In the genomic region with DNA sequence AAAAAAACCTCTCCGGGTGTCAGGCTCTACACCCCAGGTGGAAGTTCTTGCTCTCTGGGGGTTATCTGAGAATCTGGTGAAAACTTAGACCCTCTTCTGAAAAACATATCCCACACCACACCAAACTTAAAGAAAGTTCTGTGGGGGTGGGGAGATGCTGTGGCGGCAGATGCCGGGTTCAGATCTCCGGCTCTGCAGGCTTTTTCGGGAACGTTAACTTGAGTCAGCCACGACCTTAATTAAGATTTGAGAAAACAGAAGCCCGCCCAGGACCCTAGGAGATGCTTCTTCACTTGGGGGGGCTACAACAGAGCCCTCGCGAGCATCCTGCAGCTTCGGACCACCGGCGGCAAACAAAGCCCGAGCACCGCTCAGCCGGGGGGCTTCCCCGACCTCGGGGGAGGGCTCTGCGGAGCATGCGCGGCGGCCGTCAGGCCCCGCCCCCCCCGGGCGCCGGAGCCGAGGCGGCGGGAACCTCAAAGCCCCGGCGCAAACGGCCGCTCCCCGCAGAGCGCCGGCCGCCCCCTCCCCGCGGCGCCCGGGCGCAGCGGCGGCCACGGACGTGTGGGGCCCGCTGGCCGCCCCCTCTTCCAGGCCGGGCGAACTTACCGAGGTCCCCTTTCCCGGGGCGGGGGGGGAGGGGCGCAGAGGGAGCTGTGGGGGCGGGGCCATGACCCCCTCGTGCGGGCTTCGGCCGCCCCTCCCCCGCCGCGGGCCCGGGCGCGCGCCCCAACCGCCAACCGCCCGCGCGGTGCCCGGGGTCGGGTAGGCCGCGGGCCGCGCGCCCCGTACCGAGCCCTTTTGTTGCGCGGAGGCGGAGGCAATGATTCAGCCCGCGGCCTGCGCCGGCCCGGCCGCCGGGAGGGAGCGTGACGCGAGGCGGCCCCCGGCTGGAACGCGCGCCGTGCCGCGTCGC, we compare ENCODE assay signal across 8 cellular contexts. TPM values are rescaled to one million over a fixed set of nuclear protein-coding genes. Genes with fewer than 3 reads are reported as not detected.
DNase-seq lines count a peak whose midpoint lies in the region; ATAC-seq and TF ChIP-seq lines count a peak whose summit lies in the region.

No MANE protein-coding gene starts in this region.

- H3K27me3 ChIP-seq in left ventricle myocardium inferior (ENCODE audit: low read depth), result no peaks in the 10 kb centered on the region

- H3K36me3 ChIP-seq in left ventricle myocardium inferior, result peaks cover 7% of the 10 kb centered on the region

- intact Hi-C loops in left ventricle myocardium inferior (cut with micrococcal nuclease), result no loop called here

- no peak for TF ChIP-seq CTCF in left ventricle myocardium inferior (IDR thresholded peaks at IDR 0.05; ENCODE audit: borderline replicate concordance)

- H3K4me3 ChIP-seq in left ventricle myocardium inferior, result peak overlapping the region; percentile 73

- ATAC-seq in HG03196 (IDR thresholded peaks at IDR 0.05; ENCODE audit: unreplicated experiment), result peak; percentile 25

- peaks cover 39% of the 10 kb centered on the region for H3K4me1 ChIP-seq in left ventricle myocardium inferior

- peak overlapping the region; percentile 90 for H3K27ac ChIP-seq in left ventricle myocardium inferior (replicated peaks)

- peak; percentile 30 for DNase-seq in SIG-M5 treated with dmso at 0.1 percent for 504 hours (lab: John Stamatoyannopoulos, UW; ENCODE audit: unreplicated experiment)
- no peak for DNase-seq in SIG-M5 (lab: John Stamatoyannopoulos, UW)
- peak; percentile 32 for DNase-seq in SK-N-DZ (ENCODE audit: low spot score)
- DNase-seq in activated naive CD8-positive, alpha-beta T cell treated with anti-CD3 and anti-CD28 coated beads, Interleukin-2, amount 50 U/mL, for 16 hours (ENCODE audit: low read depth, low spot score), result peak; percentile 22
- DNase-seq in left ventricle myocardium inferior, result peak; percentile 46
- peak; percentile 55 for DNase-seq in putamen (ENCODE audit: low spot score)
- DNase-seq in SKM-1 treated with dmso at 0.1 percent for 144 hours (lab: John Stamatoyannopoulos, UW; ENCODE audit: unreplicated experiment), result no peak

- H3K9me3 ChIP-seq in left ventricle myocardium inferior (replicated peaks), result no peaks in the 10 kb centered on the region

RNA-seq across cellular contexts. Expression of a gene that starts 2.0 kb away (rescaled TPM):
- polyA plus RNA-seq in SK-N-DZ (2014; cell fraction: cytosol; rRNA removed), result 142 and 144 TPM in 2 replicates
- 80.6 and 91.5 TPM in 2 replicates for polyA plus RNA-seq in SK-N-DZ (2014; cell fraction: nucleus; rRNA removed)
- total RNA-seq in left ventricle myocardium inferior, result 10.9 TPM

Comparison
In these comparisons a context has a peak if more than half of its experiments do, and no peak if none do; other contexts are left out.
1. DNase-seq: peak in SIG-M5 treated with dmso at 0.1 percent for 504 hours (single experiment), SK-N-DZ (single experiment), activated naive CD8-positive, alpha-beta T cell treated with anti-CD3 and anti-CD28 coated beads, Interleukin-2, amount 50 U/mL, for 16 hours (single experiment), left ventricle myocardium inferior (single experiment) and putamen (single experiment); none in SIG-M5 (single experiment) and SKM-1 treated with dmso at 0.1 percent for 144 hours (single experiment).